8 cellular contexts compared by ENCODE assay signal in the genomic region with DNA sequence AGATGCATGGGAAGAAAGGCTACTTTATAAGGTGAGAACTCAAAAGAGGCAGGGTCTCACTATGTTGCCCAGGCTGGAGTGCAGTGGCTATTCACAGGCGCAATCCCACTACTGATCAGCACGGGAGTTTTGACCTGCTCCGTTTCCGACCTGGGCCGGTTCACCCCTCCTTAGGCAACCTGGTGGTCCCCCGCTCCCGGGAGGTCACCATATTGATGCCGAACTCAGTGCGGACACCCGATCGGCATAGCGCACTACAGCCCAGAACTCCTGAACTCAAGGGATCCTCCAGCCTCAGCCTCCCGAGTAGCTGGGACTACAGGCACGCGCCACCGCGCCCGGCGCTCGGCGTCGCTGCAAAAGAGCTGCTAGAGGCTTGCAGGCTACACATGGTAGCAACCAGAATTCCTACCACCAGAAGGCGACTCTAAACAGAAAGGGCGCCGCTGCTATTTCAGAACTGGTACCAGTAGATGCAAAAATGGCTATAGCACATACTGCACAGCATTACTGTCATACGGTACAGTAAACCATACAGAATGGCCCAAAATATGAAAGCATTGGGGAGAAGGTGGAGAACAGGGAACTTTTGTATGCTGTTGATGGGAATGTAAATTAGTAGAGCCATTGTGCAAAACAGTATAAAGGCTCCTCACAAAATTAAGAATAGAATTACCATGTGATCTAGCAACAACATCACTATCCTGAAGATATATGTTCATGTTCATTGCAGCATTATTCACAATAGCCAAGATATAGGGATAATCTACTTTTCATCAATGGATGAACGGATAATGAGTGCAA. TPM values are rescaled to one million over a fixed set of nuclear protein-coding genes. Genes with fewer than 3 reads are reported as not detected.
DNase-seq lines count a peak whose midpoint lies in the region; ATAC-seq and TF ChIP-seq lines count a peak whose summit lies in the region.

No MANE protein-coding gene starts in this region.

- no peak overlapping the region for H2AFZ ChIP-seq in GM23338

- intact Hi-C loops in left colon (cut with DNase I, micrococcal nuclease) = loop anchor here in 1 of 2 donors (10.0 kb wide), 1 partner anchor 261 kb away; a partner anchor contains a TSS

- peak overlapping the region; percentile 58 to 99 (median 96) for H3K27ac Mint-ChIP-seq in CD8-positive, alpha-beta memory T cell
- H3K27ac Mint-ChIP-seq in GM23338 = no peak overlapping the region

- CTCF ChIA-PET in CD8-positive, alpha-beta memory T cell (lab: Charles Lee) = interaction anchor here (0.7 to 8.0 kb wide), 18 partner anchors 10 to 392 kb away, joined by 3 to 203 read pairs (median 4); a partner anchor contains a TSS

- no peaks in the 10 kb centered on the region for H3K9me3 ChIP-seq in CD8-positive, alpha-beta memory T cell (ENCODE audit: low read length)

- H3K4me1 ChIP-seq in CD8-positive, alpha-beta memory T cell (ENCODE audit: insufficient read depth, low read length) = peaks cover 27% of the 10 kb centered on the region
- H3K4me1 ChIP-seq in GM23338 (ENCODE audit: insufficient read depth) = no peaks in the 10 kb centered on the region

- no peaks in the 10 kb centered on the region for H4K20me1 ChIP-seq in GM23338 (replicated peaks; ENCODE audit: insufficient read depth)

- no peaks in the 10 kb centered on the region for H3K9me2 ChIP-seq in GM23338 (ENCODE audit: insufficient read depth)

- no peaks in the 10 kb centered on the region for H3F3A ChIP-seq in GM23338 (replicated peaks; ENCODE audit: low read depth)

- ATAC-seq in GM23338 = peak; percentile 85
- ATAC-seq in left colon = peak; percentile 79
- ATAC-seq in HG02885 (IDR thresholded peaks at IDR 0.05; ENCODE audit: poor library complexity, unreplicated experiment) = no peak

- no peaks in the 10 kb centered on the region for H3K9me3 Mint-ChIP-seq in CD8-positive, alpha-beta memory T cell
- no peaks in the 10 kb centered on the region for H3K9me3 Mint-ChIP-seq in GM23338

- POLR2A ChIA-PET in CD8-positive, alpha-beta memory T cell (lab: Charles Lee) = interaction anchor here (0.6 to 4.4 kb wide), 4 partner anchors 8 to 254 kb away, joined by 3 to 73 read pairs (median 14); a partner anchor contains a TSS

- H3K27ac ChIP-seq in CD8-positive, alpha-beta memory T cell (ENCODE audit: low read depth, low read length) = no peak overlapping the region
- no peak overlapping the region for H3K27ac ChIP-seq in GM23338 (ENCODE audit: low read depth)

- peaks cover 20% of the 10 kb centered on the region for H3K36me3 ChIP-seq in CD8-positive, alpha-beta memory T cell (ENCODE audit: insufficient read depth, low read length)
- H3K36me3 ChIP-seq in GM23338 (ENCODE audit: insufficient read depth) = peaks cover 14% of the 10 kb centered on the region; the same call in 1 of the 2 replicates

- H3K27me3 Mint-ChIP-seq in CD8-positive, alpha-beta memory T cell = no peaks in the 10 kb centered on the region
- H3K27me3 Mint-ChIP-seq in GM23338 (ENCODE audit: insufficient read depth, low read depth, poor library complexity) = peaks cover 11% of the 10 kb centered on the region

- peak; percentile 82 to 89 for TF ChIP-seq CTCF in GM23338 (conservative IDR thresholded peaks at IDR 0.05; ENCODE audit: low read depth in 2 of 2)

- peak overlapping the region; percentile 94 to 99 (median 96) for H3K4me3 Mint-ChIP-seq in CD8-positive, alpha-beta memory T cell
- peak overlapping the region; percentile 99; the same call in 2 of the 3 replicates for H3K4me3 Mint-ChIP-seq in GM23338

- no peak overlapping the region for H3K4me2 ChIP-seq in GM23338

- peaks cover 0 to 30% (median 5%) of the 10 kb centered on the region in 3 donors for H3K36me3 Mint-ChIP-seq in CD8-positive, alpha-beta memory T cell
- peaks cover 28% of the 10 kb centered on the region for H3K36me3 Mint-ChIP-seq in GM23338 (ENCODE audit: low read depth)

- no peaks in the 10 kb centered on the region for H3K27me3 ChIP-seq in CD8-positive, alpha-beta memory T cell (ENCODE audit: insufficient read depth, low read length, poor library complexity, severe bottlenecking)
- no peaks in the 10 kb centered on the region for H3K27me3 ChIP-seq in GM23338 (ENCODE audit: insufficient read depth)

- peaks cover 39 to 50% (median 47%) of the 10 kb centered on the region in 3 donors for H3K4me1 Mint-ChIP-seq in CD8-positive, alpha-beta memory T cell
- peaks cover 5% of the 10 kb centered on the region for H3K4me1 Mint-ChIP-seq in GM23338

- peak overlapping the region; percentile 93 for H3K4me3 ChIP-seq in CD8-positive, alpha-beta memory T cell (ENCODE audit: low read length)
- H3K4me3 ChIP-seq in GM23338 = no peak overlapping the region

- DNase-seq in CD8-positive, alpha-beta memory T cell = peak; percentile 45 to 79 (median 68)
- DNase-seq in GM23338 (ENCODE audit: low spot score) (peak; percentile 92), NCI-H2227 (lab: John Stamatoyannopoulos, UW; ENCODE audit: unreplicated experiment) (peak; percentile 88), left colon (peak; percentile 80)
- DNase-seq in activated CD4-positive, CD25-positive, alpha-beta regulatory T cell (lab: John Stamatoyannopoulos, UW) = peak; percentile 13 to 44 (median 32)
- DNase-seq in central memory CD4-positive, alpha-beta T cell = peak; percentile 75
- DNase-seq in stimulated activated CD4-positive, alpha-beta T cell treated with anti-CD3 and anti-CD28 coated beads, Interleukin-15, amount 100 ng/mL, for 24 hours = peak; percentile 74

- peaks cover 34% of the 10 kb centered on the region for H3K79me2 ChIP-seq in GM23338 (replicated peaks; ENCODE audit: insufficient read depth)

TF ChIP-seq in GM23338, 12 proteins besides CTCF, POLR2A, EP300 and RAD21:
- TF ChIP-seq JUNB (IDR thresholded peaks at IDR 0.05; ENCODE audit: unreplicated experiment) (no peak), ZNF114 (CRISPR knock-in tag; IDR thresholded peaks at IDR 0.05) (peak; percentile 62; the same call in 1 of the 2 replicates), CREB1 (CRISPR knock-in tag; IDR thresholded peaks at IDR 0.05; ENCODE audit: low read depth) (peak; percentile 50; the same call in 1 of the 2 replicates)

RNA-seq across cellular contexts. Expression of a gene that starts 1.2 kb away (rescaled TPM):
- total RNA-seq in CD8-positive, alpha-beta memory T cell = 10 to 100 TPM; 69.2 to 71.9 TPM
- 48.9 TPM for polyA plus RNA-seq in CD8-positive, alpha-beta memory T cell
- 54.7 and 58.4 TPM in 2 replicates for total RNA-seq in GM23338 (2014; rRNA removed; shearing (Covaris generic))
- 73.8 and 88.1 TPM in 2 replicates for polyA plus RNA-seq in GM23338 (2016; fragmentation: Nextera tagmentation; extraction: Ambion mirVana)
- 10 to 100 TPM; 53.2 to 62.1 TPM for total RNA-seq in left colon

RNA-seq across cellular contexts. Expression of a gene that starts 39.1 kb away (rescaled TPM):
- total RNA-seq in CD8-positive, alpha-beta memory T cell = 100 to 1,000 TPM; 168 TPM
- 174 TPM for polyA plus RNA-seq in CD8-positive, alpha-beta memory T cell
- 60.1 and 73.1 TPM in 2 replicates for total RNA-seq in GM23338 (2014; rRNA removed; shearing (Covaris generic))
- polyA plus RNA-seq in GM23338 (2016; fragmentation: Nextera tagmentation; extraction: Ambion mirVana) = 42.5 and 47.8 TPM in 2 replicates
- total RNA-seq in left colon = 100 to 1,000 TPM; 131 to 161 TPM

Comparison
In these comparisons a context has a peak if more than half of its experiments do, and no peak if none do; other contexts are left out.
1. DNase-seq: peak in every context shown above with its lines; median percentile 92 in GM23338; 88 in NCI-H2227; 80 in left colon; 75 in central memory CD4-positive, alpha-beta T cell; 74 in stimulated activated CD4-positive, alpha-beta T cell treated with anti-CD3 and anti-CD28 coated beads, Interleukin-15, amount 100 ng/mL, for 24 hours; 68 in CD8-positive, alpha-beta memory T cell; 32 in activated CD4-positive, CD25-positive, alpha-beta regulatory T cell.